Comparison of ENCODE assay signal across 31 cellular contexts in the genomic region with DNA sequence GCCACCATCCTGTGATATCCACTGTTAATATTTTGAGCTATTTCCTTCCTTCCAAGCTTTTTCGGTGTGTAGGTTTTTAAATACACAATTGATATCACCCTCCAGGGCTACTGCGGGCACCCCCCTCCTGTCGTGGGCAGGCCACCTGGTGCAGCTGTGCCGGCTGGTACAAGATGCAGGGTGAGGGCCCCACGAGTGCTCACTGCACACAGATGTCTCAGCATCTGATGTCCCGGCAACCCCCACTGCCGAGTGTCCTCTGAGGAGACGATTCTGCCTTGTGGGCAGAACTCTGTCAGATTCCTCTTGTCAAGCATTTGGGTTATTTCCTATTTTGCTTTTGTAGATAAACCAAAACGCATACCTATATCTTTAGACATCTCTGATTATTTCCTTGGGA. TPM values are rescaled to one million over a fixed set of nuclear protein-coding genes. Genes with fewer than 3 reads are reported as not detected.
"Had no signal": no experiment of that assay in that cellular context is flagged by ENCODE, and none has a peak within 500 bp of the region (broad histone marks: within the 10 kb centered on the region; RNA-seq: fewer than 3 reads in every experiment).

No MANE protein-coding gene starts in this region.

- DNase-seq: activated CD4-positive, alpha-beta T cell treated with anti-CD3 and anti-CD28 coated beads, Interleukin-2, amount 10 ng/mL, durations not matched to agents 24 days and 14 days; activated CD4-positive, alpha-beta T cell treated with anti-CD3 and anti-CD28 coated beads, Interleukin-2, amount 50 U/mL, for 4 hours; activated CD8-positive, alpha-beta T cell treated with anti-CD3 and anti-CD28 coated beads, Interleukin-2, amount 10 ng/mL, durations not matched to agents 7 days and 5 days; activated gamma-delta T cell treated with Interleukin-2 at 50 U/mL for 16 hours; activated naive CD4-positive, alpha-beta T cell treated with anti-CD3 and anti-CD28 coated beads for 36 hours; activated T-cell treated with anti-CD3 and anti-CD28 coated beads, Interleukin-2, amount 50 U/mL, for 24 hours; anterior cingulate cortex; caudate nucleus; cerebellar nuclear complex; MM.1S; MV-4-11; NCI-H1092; NCI-H1436 treated with DMSO at 0.1 percent for 48 hours; NCI-H1694 treated with DMSO at 0.1 percent for 48 hours; NCI-H2029; NCI-H2227 treated with DMSO at 0.1 percent for 48 hours; NCI-H446; NCI-H510A treated with DMSO at 0.1 percent for 48 hours; NK-92 treated with Interleukin-12 subunit alpha and Interleukin-12 subunit beta, amount 100 ng/mL, for 24 hours; PC-9; SHP77; SJCRH30 had no signal

- H3K9ac ChIP-seq: KMS-11 had no signal

- H3K27ac ChIP-seq: adrenal gland, KMS-11, PC-9, RWPE1, SJCRH30, SK-N-MC had no signal

- H3K4me1 ChIP-seq: adrenal gland, SJCRH30 had no signal

- H3K36me3 ChIP-seq: adrenal gland, SJCRH30 had no signal

- H3K9me3 ChIP-seq: adrenal gland, SJCRH30 had no signal

- H2AFZ ChIP-seq: PC-9 had no signal

- ATAC-seq: activated CD8-positive, alpha-beta T cell treated with anti-CD3 and anti-CD28 coated beads, Interleukin-2, amount 10 ng/mL, durations not matched to agents 7 days and 5 days; activated naive CD4-positive, alpha-beta T cell treated with anti-CD3 and anti-CD28 coated beads, Interleukin-2, amount 50 U/mL, for 72 hours had no signal

- H3K4me2 ChIP-seq: KMS-11, PC-9 had no signal

- H3K27me3 ChIP-seq: adrenal gland, SJCRH30 had no signal

- H3K4me3 ChIP-seq: adrenal gland, PC-9, SJCRH30, SK-N-MC had no signal

RNA-seq across cellular contexts. Expression of a gene that starts 25.1 kb away (rescaled TPM):
- total RNA-seq: activated CD4-positive, alpha-beta T cell treated with anti-CD3 and anti-CD28 coated beads, Interleukin-2, amount 10 ng/mL, durations not matched to agents 24 days and 14 days; activated CD8-positive, alpha-beta T cell treated with anti-CD3 and anti-CD28 coated beads, Interleukin-2, amount 10 ng/mL, durations not matched to agents 7 days and 5 days; activated T-helper 1 cell treated with anti-CD3 and anti-CD28 coated beads, Interleukin-12 subunit alpha, Interleukin-12 subunit beta, Interleukin-2, Interleukin-4 antibody, amounts not matched to agents 30 ng/mL and 10 ng/mL and 1 ng/mL, durations not matched to agents 14 hours and 24 hours and 36 hours; bronchial epithelial cell; LHCN-M2; OCI-LY7; PC-9 had no signal
